ENCODE assay signal across 8 cellular contexts in genomic region chr20:46681032-46681854, GRCh38. TPM values are rescaled to one million over a fixed set of nuclear protein-coding genes. Genes with fewer than 3 reads are reported as not detected.
A peak's percentile ranks its signal among the peaks of the same experiment; 100 is the strongest.
DNase-seq lines count a peak whose midpoint lies in the region; ATAC-seq, FAIRE-seq and TF ChIP-seq lines count a peak whose summit lies in the region.

No MANE protein-coding gene starts in this region.

- H3K9me3 Mint-ChIP-seq in activated T-cell treated with anti-CD3 and anti-CD28 coated beads, Interleukin-2, amount 50 U/mL, for 72 hours, result no peaks in the 10 kb centered on the region

- H3K4me3 ChIP-seq in Panc1 (ENCODE audit: low read depth in 2 of 2, low read length in 2 of 2) (no peak overlapping the region), fibroblast of villous mesenchyme (ENCODE audit: low read depth, low read length) (no peak overlapping the region), pancreas (no peak overlapping the region)

- no peak for FAIRE-seq in pancreas (lab: Jason Lieb, UNC)

- POLR2A ChIA-PET in Panc1 (lab: Charles Lee), result no interaction called here

- CTCF ChIA-PET in Panc1 (lab: Charles Lee), result interaction anchor here (0.6 kb wide), 1 partner anchor 118 kb away, joined by 5 read pairs; no protein-coding TSS in a partner anchor

- DNase-seq in COLO829 (ENCODE audit: low spot score), result peak; percentile 79
- peak; percentile 61 for DNase-seq in Panc1 (ENCODE audit: low read depth, low spot score)
- peak; percentile 64 to 74 for DNase-seq in activated T-cell treated with anti-CD3 and anti-CD28 coated beads, Interleukin-2, amount 50 U/mL, for 72 hours
- DNase-seq in fibroblast of villous mesenchyme (ENCODE audit: low read depth), result peak; percentile 52
- DNase-seq in pancreas, result peak in 5 of 6 donors; percentile 40 to 74 (median 51)
- peak; percentile 74 for DNase-seq in ureter (ENCODE audit: low spot score)

- H3K4me3 Mint-ChIP-seq in activated T-cell treated with anti-CD3 and anti-CD28 coated beads, Interleukin-2, amount 50 U/mL, for 72 hours, result no peak overlapping the region

- H3K9me3 ChIP-seq in Panc1 (ENCODE audit: control insufficient read depth, insufficient read depth, low read depth, low read length) (no peaks in the 10 kb centered on the region), pancreas (no peaks in the 10 kb centered on the region)

- no peaks in the 10 kb centered on the region for H3K27me3 Mint-ChIP-seq in activated T-cell treated with anti-CD3 and anti-CD28 coated beads, Interleukin-2, amount 50 U/mL, for 72 hours (ENCODE audit: low read depth)

- BruUV-seq in Panc1 (replicated peaks; lab: Mats Ljungman, UMichigan), result no TSS peak

- peaks cover 38% of the 10 kb centered on the region for H3K4me1 Mint-ChIP-seq in activated T-cell treated with anti-CD3 and anti-CD28 coated beads, Interleukin-2, amount 50 U/mL, for 72 hours (ENCODE audit: low read depth)

- H3K27ac ChIP-seq in Panc1 (ENCODE audit: low read length), result no peak overlapping the region
- H3K27ac ChIP-seq in pancreas, result no peak overlapping the region

- peaks cover 7% of the 10 kb centered on the region for H3K36me3 ChIP-seq in Panc1 (ENCODE audit: control insufficient read depth, insufficient read depth, low read length)
- no peaks in the 10 kb centered on the region for H3K36me3 ChIP-seq in pancreas

- intact Hi-C loops in Panc1 (cut with micrococcal nuclease; ENCODE audit: unreplicated experiment) (loop anchor here (2.0 kb wide), 2 partner anchors 120 to 160 kb away; no protein-coding TSS in a partner anchor), pancreas (cut with DNase I) (loop anchor here in 1 of 3 donors (10.0 kb wide), 1 partner anchor 126 kb away; the partner anchor contains the start of gene OCSTAMP)

- no peak for TF ChIP-seq EP300 in Ishikawa (IDR thresholded peaks at IDR 0.05; ENCODE audit: borderline replicate concordance)

- 49 to 50% methylated on average over 14 of the region's 14 CpGs for WGBS in pancreas, 2 donors

- ATAC-seq in Panc1 (peak; percentile 78), pancreas (peak in 3 of 4 donors; percentile 52 to 66 (median 53)), GM18858 (IDR thresholded peaks at IDR 0.05; ENCODE audit: unreplicated experiment) (no peak)
- ATAC-seq in activated T-cell treated with anti-CD3 and anti-CD28 coated beads, Interleukin-2, amount 50 U/mL, for 72 hours (replicated peaks in 1 of 2), result peak; percentile 60 to 69

- H3K36me3 Mint-ChIP-seq in activated T-cell treated with anti-CD3 and anti-CD28 coated beads, Interleukin-2, amount 50 U/mL, for 72 hours (ENCODE audit: insufficient read depth in 2 of 2), result peaks cover 6 to 7% of the 10 kb centered on the region in 2 donors

- peak; percentile 60 for TF ChIP-seq RAD21 in Ishikawa (IDR thresholded peaks at IDR 0.05; ENCODE audit: low read depth)

- in situ Hi-C loops in Panc1 (cut with HindIII; ENCODE audit: low pct_unique_long_range_greater_than_20kb, low sequenced_read_pairs), result no loop called here

- H3K27me3 ChIP-seq in Panc1 (ENCODE audit: control insufficient read depth, insufficient read depth, low read length) (no peaks in the 10 kb centered on the region), pancreas (no peaks in the 10 kb centered on the region)

- TF ChIP-seq CTCF in Panc1 (IDR thresholded peaks at IDR 0.05), result peak; percentile 89
- peak; percentile 81 for TF ChIP-seq CTCF in fibroblast of villous mesenchyme (IDR thresholded peaks at IDR 0.05; ENCODE audit: insufficient read depth, low read depth, low read length)
- peak; percentile 59 to 85 (median 76) for TF ChIP-seq CTCF in pancreas (IDR thresholded peaks at IDR 0.05)

- peak overlapping the region; percentile 82 for H3K27ac Mint-ChIP-seq in activated T-cell treated with anti-CD3 and anti-CD28 coated beads, Interleukin-2, amount 50 U/mL, for 72 hours

- H3K4me1 ChIP-seq in Panc1 (ENCODE audit: control insufficient read depth, insufficient read depth, low read length), result no peaks in the 10 kb centered on the region; the same call in 1 of the 2 replicates
- peaks cover 3 to 11% (median 8%) of the 10 kb centered on the region in 3 donors for H3K4me1 ChIP-seq in pancreas

TF ChIP-seq in Ishikawa, 13 proteins besides CTCF, POLR2A, EP300 and RAD21:
- TF ChIP-seq NFIC (IDR thresholded peaks at IDR 0.05), result no peak
- TF ChIP-seq TCF12 (IDR thresholded peaks at IDR 0.05; ENCODE audit: low read depth), result no peak
- TF ChIP-seq TAF1 (IDR thresholded peaks at IDR 0.05; ENCODE audit: low read depth), result no peak
- TF ChIP-seq FOXM1 (IDR thresholded peaks at IDR 0.05; ENCODE audit: borderline replicate concordance, low read depth), result no peak
- no peak for TF ChIP-seq REST (IDR thresholded peaks at IDR 0.05; ENCODE audit: low read depth)
- TF ChIP-seq CEBPB (IDR thresholded peaks at IDR 0.05), result no peak
- TF ChIP-seq YY1 (IDR thresholded peaks at IDR 0.05; ENCODE audit: low read depth), result no peak
- no peak for TF ChIP-seq MAX (IDR thresholded peaks at IDR 0.05)
- no peak for TF ChIP-seq EGR1 (IDR thresholded peaks at IDR 0.05)
- no peak for TF ChIP-seq USF1 (IDR thresholded peaks at IDR 0.05)
- TF ChIP-seq CREB1 (IDR thresholded peaks at IDR 0.05; ENCODE audit: low read depth), result no peak
- no peak for TF ChIP-seq ZBTB7A (IDR thresholded peaks at IDR 0.05; ENCODE audit: low read depth)
- no peak for TF ChIP-seq TEAD4 (IDR thresholded peaks at IDR 0.05)
TF ChIP-seq in Ishikawa: peak in this region for 0.

RNA-seq across cellular contexts. Expression of gene TP53RK, which starts 8.0 kb away (rescaled TPM):
- 13.7 TPM for total RNA-seq in Panc1 (2021; ENCODE audit: unreplicated experiment)
- 7.3 TPM for polyA plus RNA-seq in Panc1 (2012; ENCODE audit: insufficient read length)
- 10 to 100 TPM; 15.6 to 16.7 TPM for total RNA-seq in activated T-cell treated with anti-CD3 and anti-CD28 coated beads, Interleukin-2, amount 50 U/mL, for 72 hours
- total RNA-seq in fibroblast of villous mesenchyme, result 23.2 and 26.3 TPM in 2 replicates
- total RNA-seq in pancreas, result 1 to 10 TPM; 2.7 to 4.6 (median 3.8) TPM
- 1 to 10 TPM; 2.5 to 6.1 TPM for polyA plus RNA-seq in pancreas
- total RNA-seq in ureter, result 13.5 TPM

RNA-seq across cellular contexts. Expression of gene SLC2A10, which starts 28.2 kb away (rescaled TPM):
- total RNA-seq in Panc1 (2021; ENCODE audit: unreplicated experiment) (1.6 TPM), fibroblast of villous mesenchyme (45.4 and 52.7 TPM in 2 replicates), pancreas (10 to 100 TPM; 11.6 to 20.9 (median 14.3) TPM), ureter (25.9 TPM)
- 1.5 TPM for polyA plus RNA-seq in Panc1 (2012; ENCODE audit: insufficient read length)
- total RNA-seq in activated T-cell treated with anti-CD3 and anti-CD28 coated beads, Interleukin-2, amount 50 U/mL, for 72 hours, result under 1 TPM in 1 of 2 donors, not detected in 1; 0.07 TPM
- polyA plus RNA-seq in pancreas, result 10 to 100 TPM; 10.9 to 12.0 TPM

RNA-seq across cellular contexts. Expression of gene SLC13A3, which starts 30.0 kb away (rescaled TPM):
- total RNA-seq in Panc1 (2021; ENCODE audit: unreplicated experiment), result 0.31 TPM
- polyA plus RNA-seq in Panc1 (2012; ENCODE audit: insufficient read length), result 0.52 TPM
- under 1 TPM in 1 of 2 donors, not detected in 1; 0.21 TPM for total RNA-seq in activated T-cell treated with anti-CD3 and anti-CD28 coated beads, Interleukin-2, amount 50 U/mL, for 72 hours
- total RNA-seq in fibroblast of villous mesenchyme, result 1.6 and 4.3 TPM in 2 replicates
- total RNA-seq in pancreas, result 1 to 10 TPM; 2.7 to 7.8 (median 5.8) TPM
- polyA plus RNA-seq in pancreas, result 1 to 10 TPM in 1 of 2 donors, under 1 TPM in 1; 0.68 to 2.3 TPM
- 5.1 TPM for total RNA-seq in ureter
